In the genomic region with DNA sequence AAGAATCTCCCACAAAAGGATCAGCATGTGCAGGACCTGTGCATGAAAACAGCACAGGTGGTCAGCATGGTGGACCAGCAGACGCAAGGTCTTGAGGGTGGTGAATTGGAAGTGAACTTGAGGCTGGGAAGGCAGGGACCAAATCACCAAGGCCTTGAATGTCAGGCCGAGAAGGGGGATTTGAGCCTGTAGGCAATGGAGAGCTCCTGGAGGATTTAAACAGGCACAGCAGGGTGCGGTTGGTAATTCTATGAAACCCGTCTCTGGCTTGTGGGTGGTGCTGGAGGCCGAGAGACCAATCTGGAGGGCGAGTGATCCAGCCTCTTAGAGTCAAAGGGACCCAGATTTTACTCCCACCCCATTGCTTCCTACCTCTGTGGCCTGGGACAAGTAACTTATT, we compare ENCODE assay signal across 11 cellular contexts. TPM values are rescaled to one million over a fixed set of nuclear protein-coding genes. Genes with fewer than 3 reads are reported as not detected.
DNase-seq lines count a peak whose midpoint lies in the region; ATAC-seq and TF ChIP-seq lines count a peak whose summit lies in the region.
"Had no signal": no experiment of that assay in that cellular context is flagged by ENCODE, and none has a peak within 500 bp of the region (broad histone marks: within the 10 kb centered on the region; RNA-seq: fewer than 3 reads in every experiment).

No MANE protein-coding gene starts in this region.

- H3K9me3 ChIP-seq in hepatocyte (ENCODE audit: low read depth) (no peaks in the 10 kb centered on the region), smooth muscle cell (replicated peaks; ENCODE audit: low read depth) (no peaks in the 10 kb centered on the region), Karpas-422 (ENCODE audit: low read length) (no peaks in the 10 kb centered on the region)

- peaks cover 68% of the 10 kb centered on the region for H3K79me2 ChIP-seq in GM23338 (replicated peaks; ENCODE audit: insufficient read depth)
- peaks cover 78% of the 10 kb centered on the region for H3K79me2 ChIP-seq in hepatocyte
- H3K79me2 ChIP-seq in smooth muscle cell (ENCODE audit: low read depth): peaks cover 70% of the 10 kb centered on the region
- no peaks in the 10 kb centered on the region for H3K79me2 ChIP-seq in Karpas-422 (ENCODE audit: low read length)

- H3K4me2 ChIP-seq in GM23338 (peak overlapping the region; percentile 94), hepatocyte (peak overlapping the region; percentile 91), smooth muscle cell (peak overlapping the region; percentile 92), Karpas-422 (ENCODE audit: low read depth, low read length, poor library complexity, severe bottlenecking) (no peak overlapping the region)
- H3K4me2 ChIP-seq: KMS-11 had no signal

- H3K27me3 ChIP-seq in GM23338 (ENCODE audit: insufficient read depth): no peaks in the 10 kb centered on the region
- no peaks in the 10 kb centered on the region for H3K27me3 ChIP-seq in hepatocyte
- no peaks in the 10 kb centered on the region for H3K27me3 ChIP-seq in smooth muscle cell (ENCODE audit: low read depth)
- H3K27me3 ChIP-seq in Karpas-422 (ENCODE audit: low read length): no peaks in the 10 kb centered on the region

- H3K9me2 ChIP-seq in GM23338 (ENCODE audit: insufficient read depth) (no peaks in the 10 kb centered on the region), hepatocyte (replicated peaks; ENCODE audit: insufficient read depth) (no peaks in the 10 kb centered on the region), Karpas-422 (replicated peaks; ENCODE audit: insufficient read depth, low read length) (no peaks in the 10 kb centered on the region)

- H3K4me1 ChIP-seq in GM23338 (ENCODE audit: insufficient read depth) (peaks cover 51% of the 10 kb centered on the region), hepatocyte (ENCODE audit: insufficient read depth) (peaks cover 65% of the 10 kb centered on the region), smooth muscle cell (ENCODE audit: low read depth) (peaks cover 57% of the 10 kb centered on the region), Karpas-422 (ENCODE audit: low read length) (no peaks in the 10 kb centered on the region)

- no peak overlapping the region for H3K27ac Mint-ChIP-seq in GM23338
- H3K27ac Mint-ChIP-seq in activated CD8-positive, alpha-beta T cell treated with anti-CD3 and anti-CD28 coated beads for 36 hours: no peak overlapping the region

- no peak for TF ChIP-seq CTCF in GM23338 (conservative IDR thresholded peaks at IDR 0.05; ENCODE audit: low read depth in 2 of 2)
- no peak for TF ChIP-seq CTCF in activated CD8-positive, alpha-beta T cell treated with anti-CD3 and anti-CD28 coated beads for 36 hours (IDR thresholded peaks at IDR 0.05)
- no peak for TF ChIP-seq CTCF in hepatocyte (IDR thresholded peaks at IDR 0.05; ENCODE audit: poor library complexity)
- no peak for TF ChIP-seq CTCF in smooth muscle cell (IDR thresholded peaks at IDR 0.05; ENCODE audit: borderline replicate concordance, insufficient read depth, poor library complexity, severe bottlenecking)

- peaks cover 24% of the 10 kb centered on the region for H3K36me3 Mint-ChIP-seq in GM23338 (ENCODE audit: low read depth)
- H3K36me3 Mint-ChIP-seq in activated CD8-positive, alpha-beta T cell treated with anti-CD3 and anti-CD28 coated beads for 36 hours (ENCODE audit: low read depth): no peaks in the 10 kb centered on the region

- DNase-seq in GM23338 (ENCODE audit: low spot score) (peak; percentile 66), hepatocyte (ENCODE audit: low spot score) (no peak), smooth muscle cell (lab: John Stamatoyannopoulos, UW; ENCODE audit: unreplicated experiment) (no peak), Karpas-422 (no peak), CD1c-positive myeloid dendritic cell (ENCODE audit: extremely low spot score) (no peak), kidney tubule cell (ENCODE audit: low spot score) (no peak), AG20443 (ENCODE audit: low spot score) (no peak)
- no peak for DNase-seq in activated CD8-positive, alpha-beta T cell treated with anti-CD3 and anti-CD28 coated beads for 36 hours
- DNase-seq: amniotic stem cell, NCI-H446 had no signal

- H2AFZ ChIP-seq in GM23338 (no peak overlapping the region), hepatocyte (no peak overlapping the region), smooth muscle cell (ENCODE audit: low read depth) (no peak overlapping the region), Karpas-422 (ENCODE audit: low read length) (no peak overlapping the region)

- 73% methylated on average over 6 of the region's 6 CpGs for WGBS in hepatocyte (ENCODE audit: low lambda C conversion rate, missing lambda C conversion rate)
- WGBS in smooth muscle cell (ENCODE audit: low lambda C conversion rate): 41% methylated on average over 6 of the region's 6 CpGs

- intact Hi-C loops in activated CD8-positive, alpha-beta T cell treated with anti-CD3 and anti-CD28 coated beads for 36 hours (cut with micrococcal nuclease): no loop called here

- H3K36me3 ChIP-seq in GM23338 (ENCODE audit: insufficient read depth): no peaks in the 10 kb centered on the region
- no peaks in the 10 kb centered on the region for H3K36me3 ChIP-seq in hepatocyte (replicated peaks; ENCODE audit: insufficient read depth, low read depth)
- no peaks in the 10 kb centered on the region for H3K36me3 ChIP-seq in smooth muscle cell (ENCODE audit: low read depth)
- H3K36me3 ChIP-seq in Karpas-422 (ENCODE audit: insufficient read depth, low read length): no peaks in the 10 kb centered on the region

- peaks cover 57% of the 10 kb centered on the region for H3K4me1 Mint-ChIP-seq in GM23338
- H3K4me1 Mint-ChIP-seq in activated CD8-positive, alpha-beta T cell treated with anti-CD3 and anti-CD28 coated beads for 36 hours (ENCODE audit: low read depth): peaks cover 19% of the 10 kb centered on the region

- H3K27ac ChIP-seq in GM23338 (ENCODE audit: low read depth) (no peak overlapping the region), hepatocyte (peak overlapping the region; percentile 99), smooth muscle cell (ENCODE audit: low read depth) (peak overlapping the region; percentile 100), Karpas-422 (ENCODE audit: low read length) (no peak overlapping the region)
- H3K27ac ChIP-seq: KMS-11 had no signal

- peak; percentile 1; the same call in 2 of the 3 replicates for ATAC-seq in GM23338
- no peak for ATAC-seq in activated CD8-positive, alpha-beta T cell treated with anti-CD3 and anti-CD28 coated beads for 36 hours

- peak overlapping the region; percentile 98 for H3K9ac ChIP-seq in smooth muscle cell (ENCODE audit: low read depth)
- H3K9ac ChIP-seq in Karpas-422 (ENCODE audit: low read length): no peak overlapping the region
- H3K9ac ChIP-seq: KMS-11 had no signal

- H3K4me3 ChIP-seq in GM23338 (peak overlapping the region; percentile 94), hepatocyte (no peak overlapping the region), smooth muscle cell (peak overlapping the region; percentile 96), Karpas-422 (ENCODE audit: low read length) (no peak overlapping the region)

- H3K27me3 Mint-ChIP-seq in GM23338 (ENCODE audit: insufficient read depth, low read depth, poor library complexity): peaks cover 15% of the 10 kb centered on the region
- peaks cover 24% of the 10 kb centered on the region for H3K27me3 Mint-ChIP-seq in activated CD8-positive, alpha-beta T cell treated with anti-CD3 and anti-CD28 coated beads for 36 hours

- peaks cover 35% of the 10 kb centered on the region for H4K20me1 ChIP-seq in GM23338 (replicated peaks; ENCODE audit: insufficient read depth)
- peaks cover 41% of the 10 kb centered on the region for H4K20me1 ChIP-seq in hepatocyte (ENCODE audit: insufficient read depth, poor library complexity, severe bottlenecking)
- H4K20me1 ChIP-seq in smooth muscle cell (ENCODE audit: low read depth): peaks cover 64% of the 10 kb centered on the region
- H4K20me1 ChIP-seq in Karpas-422 (ENCODE audit: insufficient read depth, low read depth, low read length): no peaks in the 10 kb centered on the region

- H3K9me3 Mint-ChIP-seq in GM23338: peaks cover 4% of the 10 kb centered on the region
- no peaks in the 10 kb centered on the region for H3K9me3 Mint-ChIP-seq in activated CD8-positive, alpha-beta T cell treated with anti-CD3 and anti-CD28 coated beads for 36 hours

- H3F3A ChIP-seq in GM23338 (replicated peaks; ENCODE audit: low read depth) (peaks cover 8% of the 10 kb centered on the region; the same call in 1 of the 2 replicates), smooth muscle cell (ENCODE audit: low read depth) (peaks cover 13% of the 10 kb centered on the region)

- peak overlapping the region; percentile 75 for H3K4me3 Mint-ChIP-seq in GM23338
- peak overlapping the region; percentile 70 for H3K4me3 Mint-ChIP-seq in activated CD8-positive, alpha-beta T cell treated with anti-CD3 and anti-CD28 coated beads for 36 hours

- POLR2A ChIA-PET in activated CD8-positive, alpha-beta T cell treated with anti-CD3 and anti-CD28 coated beads for 36 hours (lab: Charles Lee): no interaction called here

- CTCF ChIA-PET in activated CD8-positive, alpha-beta T cell treated with anti-CD3 and anti-CD28 coated beads for 36 hours (lab: Charles Lee): no interaction called here

TF ChIP-seq in GM23338, 12 proteins besides CTCF, POLR2A, EP300 and RAD21:
- TF ChIP-seq POLR2AphosphoS5 (IDR thresholded peaks at IDR 0.05; ENCODE audit: low read depth): peak; percentile 12; the same call in 1 of the 2 replicates
- TF ChIP-seq EZH2phosphoT487 (IDR thresholded peaks at IDR 0.05; ENCODE audit: unreplicated experiment): no peak
- no peak for TF ChIP-seq ZNF331 (CRISPR knock-in tag; IDR thresholded peaks at IDR 0.05; ENCODE audit: low read depth)
- TF ChIP-seq ZNF114 (CRISPR knock-in tag; IDR thresholded peaks at IDR 0.05): no peak
- no peak for TF ChIP-seq STAT1 (IDR thresholded peaks at IDR 0.05; ENCODE audit: unreplicated experiment)
- TF ChIP-seq, protein P1, sequence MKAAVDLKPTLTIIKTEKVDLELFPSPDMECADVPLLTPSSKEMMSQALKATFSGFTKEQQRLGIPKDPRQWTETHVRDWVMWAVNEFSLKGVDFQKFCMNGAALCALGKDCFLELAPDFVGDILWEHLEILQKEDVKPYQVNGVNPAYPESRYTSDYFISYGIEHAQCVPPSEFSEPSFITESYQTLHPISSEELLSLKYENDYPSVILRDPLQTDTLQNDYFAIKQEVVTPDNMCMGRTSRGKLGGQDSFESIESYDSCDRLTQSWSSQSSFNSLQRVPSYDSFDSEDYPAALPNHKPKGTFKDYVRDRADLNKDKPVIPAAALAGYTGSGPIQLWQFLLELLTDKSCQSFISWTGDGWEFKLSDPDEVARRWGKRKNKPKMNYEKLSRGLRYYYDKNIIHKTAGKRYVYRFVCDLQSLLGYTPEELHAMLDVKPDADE (IDR thresholded peaks at IDR 0.05): no peak
- TF ChIP-seq EZH2 (IDR thresholded peaks at IDR 0.05; ENCODE audit: low read depth, unreplicated experiment): no peak

RNA-seq across cellular contexts. Expression of a gene that starts 2.4 kb away (rescaled TPM):
- 31.1 and 33.8 TPM in 2 replicates for total RNA-seq in GM23338 (2014; rRNA removed; shearing (Covaris generic))
- polyA plus RNA-seq in GM23338 (2016; fragmentation: Nextera tagmentation; extraction: Ambion mirVana) (9.0 and 11.7 TPM in 2 replicates), hepatocyte (73.7 and 81.9 TPM in 2 replicates), smooth muscle cell (122 and 144 TPM in 2 replicates)
- total RNA-seq in activated CD8-positive, alpha-beta T cell treated with anti-CD3 and anti-CD28 coated beads for 36 hours: 1 to 10 TPM; 6.5 to 8.4 TPM
- total RNA-seq in hepatocyte (61.9 and 62.9 TPM in 2 replicates), smooth muscle cell (75.2 and 76.5 TPM in 2 replicates)
- not detected in 2 replicates for total RNA-seq in Karpas-422 (2014; rRNA removed; shearing (Covaris generic); ENCODE audit: low replicate concordance)

Comparison
In these comparisons a context has a peak if more than half of its experiments do, and no peak if none do; other contexts are left out.
1. H3K27ac ChIP-seq: peak in hepatocyte (single experiment) and smooth muscle cell (single experiment); none in GM23338 (single experiment) and Karpas-422 (single experiment).
2. H3K4me3 ChIP-seq: peak in GM23338 (single experiment) and smooth muscle cell (single experiment); none in hepatocyte (single experiment) and Karpas-422 (single experiment).